ENCODE assay signal across 1 cellular context in the genomic region with DNA sequence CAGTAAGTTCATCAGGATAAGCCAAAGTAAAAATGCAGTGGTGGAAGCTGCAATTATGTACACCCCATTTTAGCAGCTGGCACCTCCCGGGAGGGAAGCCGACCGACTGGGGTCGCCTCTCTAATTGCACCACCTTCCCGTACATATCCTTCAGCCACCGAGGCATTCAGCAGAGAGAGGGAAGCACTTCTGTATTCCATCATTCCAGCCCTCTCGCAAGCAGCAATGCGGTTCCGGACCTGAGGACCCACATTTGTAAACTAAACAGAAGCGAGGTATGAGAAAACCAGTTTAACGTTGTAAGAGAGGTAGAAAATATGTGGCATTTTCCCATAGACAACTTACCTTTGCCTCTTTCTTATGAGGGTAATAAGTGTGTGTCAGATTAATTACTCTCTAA.
A peak's percentile ranks its signal among the peaks of the same experiment; 100 is the strongest.
TF ChIP-seq lines count a peak whose summit lies in the region.

No MANE protein-coding gene starts in this region.

TF ChIP-seq in H1, 55 proteins besides CTCF, POLR2A, EP300 and RAD21:
- no peak for TF ChIP-seq MAFK (IDR thresholded peaks at IDR 0.05; ENCODE audit: low read depth, low read length)
- 0 out of 2 replicates have a peak, but pooled peaks have one; percentile 36 for TF ChIP-seq POLR2AphosphoS5 (IDR thresholded peaks at IDR 0.05; ENCODE audit: low read depth, low read length)
- peak; percentile 30; the same call in 1 of the 2 replicates for TF ChIP-seq CHD2 (IDR thresholded peaks at IDR 0.05; ENCODE audit: low read length)
- TF ChIP-seq ASH2L (IDR thresholded peaks at IDR 0.05; ENCODE audit: low read length) = peak; percentile 60
